ENCODE assay signal across 1 cellular context in the genomic region with DNA sequence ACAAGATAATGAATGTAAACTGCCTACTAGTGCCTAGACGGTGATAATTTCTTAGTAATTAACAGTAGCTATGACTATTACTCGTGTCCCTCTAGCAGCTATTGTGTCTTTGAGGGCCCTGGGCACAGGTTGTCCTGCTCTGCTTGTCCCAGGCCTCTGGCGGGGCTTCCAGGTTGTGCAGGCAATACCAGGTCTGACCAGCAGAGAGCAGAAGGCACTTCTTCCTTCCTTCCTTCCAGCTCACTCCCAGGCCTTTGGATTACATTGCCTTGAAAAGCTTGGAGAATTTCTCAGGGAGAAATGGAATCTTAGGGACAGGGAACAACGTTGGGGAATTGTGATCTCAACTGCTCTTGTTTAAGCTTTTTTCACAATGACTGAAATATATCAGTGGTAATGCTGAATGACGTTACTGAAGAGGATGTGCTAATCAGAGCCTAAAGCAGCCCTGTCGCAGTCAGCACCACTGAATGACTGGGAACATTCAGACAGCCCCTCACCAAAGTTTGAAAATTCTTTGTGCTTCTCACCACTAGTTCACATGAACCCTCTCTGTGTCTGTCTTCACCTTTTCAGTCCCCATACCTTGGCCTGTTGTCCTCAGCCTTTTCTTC.
TF ChIP-seq lines count a peak whose summit lies in the region.

No MANE protein-coding gene starts in this region.

TF ChIP-seq in endothelial cell of umbilical vein, 7 proteins besides CTCF, POLR2A, EP300 and RAD21:
- no peak for TF ChIP-seq MYC (IDR thresholded peaks at IDR 0.05; ENCODE audit: low read depth, low read length)
- TF ChIP-seq FOS (IDR thresholded peaks at IDR 0.05; ENCODE audit: borderline replicate concordance, insufficient read depth, low read length), result no peak
